1 cellular context compared by ENCODE assay signal in genomic region chr1:205170532-205171269, GRCh38.
TF ChIP-seq lines count a peak whose summit lies in the region.

No MANE protein-coding gene starts in this region.

TF ChIP-seq in K562, 482 proteins besides CTCF, POLR2A, EP300 and RAD21 (continued from another document and continues in another):
- no peak for TF ChIP-seq SFPQ (IDR thresholded peaks at IDR 0.05; ENCODE audit: low read depth, low read length)
- TF ChIP-seq ZNF507 (tag; conservative IDR thresholded peaks at IDR 0.05): no peak
- TF ChIP-seq ZNF197 (CRISPR knock-in tag; IDR thresholded peaks at IDR 0.05; ENCODE audit: low read depth): no peak; the same call in 1 of the 2 replicates
- no peak for TF ChIP-seq CHD2 (IDR thresholded peaks at IDR 0.05; ENCODE audit: low read depth, low read length)
- TF ChIP-seq U2AF2 (optimal IDR thresholded peaks at IDR 0.05; ENCODE audit: low read depth, low read length): no peak
- TF ChIP-seq RBM25 (IDR thresholded peaks at IDR 0.05; ENCODE audit: low read depth, low read length, severe bottlenecking): no peak
- TF ChIP-seq STAT5A (IDR thresholded peaks at IDR 0.05; ENCODE audit: borderline replicate concordance, low read length): peak; percentile 33; the same call in 1 of the 2 replicates
- TF ChIP-seq HDAC6 (IDR thresholded peaks at IDR 0.05; ENCODE audit: low read depth, low read length): no peak
- TF ChIP-seq SMARCC2 (IDR thresholded peaks at IDR 0.05; ENCODE audit: low read depth): 0 out of 2 replicates have a peak, but pooled peaks have one; percentile 11
- no peak for TF ChIP-seq ESRRB (CRISPR knock-in tag; IDR thresholded peaks at IDR 0.05; ENCODE audit: borderline replicate concordance)
- no peak for TF ChIP-seq BRF1 (IDR thresholded peaks at IDR 0.05; ENCODE audit: borderline replicate concordance, extremely low read depth, insufficient read length)
- 0 out of 4 replicates have a peak, but pooled peaks of 1 of the 2 experiments have one; percentile 52 for TF ChIP-seq ARNT (IDR thresholded peaks at IDR 0.05)
- 0 out of 2 replicates have a peak, but pooled peaks have one; percentile 30 for TF ChIP-seq SMARCE1 (IDR thresholded peaks at IDR 0.05)
- no peak for TF ChIP-seq BMI1 (IDR thresholded peaks at IDR 0.05; ENCODE audit: low read length)
- TF ChIP-seq PHF20 (IDR thresholded peaks at IDR 0.05; ENCODE audit: partially characterized antibody): no peak
- peak; percentile 82 for TF ChIP-seq CXXC5 (CRISPR knock-in tag; IDR thresholded peaks at IDR 0.05)
- TF ChIP-seq KLF10 (CRISPR knock-in tag; IDR thresholded peaks at IDR 0.05): no peak
- peak; percentile 85 for TF ChIP-seq ATF3 (IDR thresholded peaks at IDR 0.05)
- no peak for TF ChIP-seq ATF3 (CRISPR knock-in tag; conservative IDR thresholded peaks at IDR 0.05)
- TF ChIP-seq RUNX1 (IDR thresholded peaks at IDR 0.05; ENCODE audit: low read depth): no peak
- no peak for TF ChIP-seq NEUROD1 (IDR thresholded peaks at IDR 0.05; ENCODE audit: borderline replicate concordance, low read depth, low read length, partially characterized antibody)
- 0 out of 2 replicates have a peak, but pooled peaks have one; percentile 70 for TF ChIP-seq HMG20B (CRISPR knock-in tag; IDR thresholded peaks at IDR 0.05)
- no peak for TF ChIP-seq MLX (CRISPR knock-in tag; conservative IDR thresholded peaks at IDR 0.05)
- no peak for TF ChIP-seq KDM4B (IDR thresholded peaks at IDR 0.05; ENCODE audit: borderline replicate concordance in 2 of 2, low read depth in 1 of 2)
- TF ChIP-seq MAFF (IDR thresholded peaks at IDR 0.05; ENCODE audit: low read length): no peak
- peak; percentile 37; the same call in 1 of the 2 replicates for TF ChIP-seq DDX20 (tag; IDR thresholded peaks at IDR 0.05; ENCODE audit: low read depth)
- TF ChIP-seq PTBP1 (IDR thresholded peaks at IDR 0.05; ENCODE audit: low read depth, low read length): no peak
- no peak for TF ChIP-seq ZNF655 (CRISPR knock-in tag; IDR thresholded peaks at IDR 0.05)
- no peak for TF ChIP-seq MXD1 (CRISPR knock-in tag; IDR thresholded peaks at IDR 0.05; ENCODE audit: borderline replicate concordance, poor library complexity, severe bottlenecking)
- no peak for TF ChIP-seq ZSCAN32 (CRISPR knock-in tag; IDR thresholded peaks at IDR 0.05)
- no peak for TF ChIP-seq ZNF551 (CRISPR knock-in tag; IDR thresholded peaks at IDR 0.05)
- TF ChIP-seq HBP1 (CRISPR knock-in tag; IDR thresholded peaks at IDR 0.05): no peak
- no peak for TF ChIP-seq ZNF408 (CRISPR knock-in tag; IDR thresholded peaks at IDR 0.05; ENCODE audit: low read depth)
- TF ChIP-seq E4F1 (CRISPR knock-in tag; IDR thresholded peaks at IDR 0.05; ENCODE audit: borderline replicate concordance): no peak
- TF ChIP-seq DEAF1 (CRISPR knock-in tag; IDR thresholded peaks at IDR 0.05): no peak
- no peak for TF ChIP-seq STAT5B (CRISPR knock-in tag; IDR thresholded peaks at IDR 0.05)
- TF ChIP-seq JUN (IDR thresholded peaks at IDR 0.05; ENCODE audit: borderline replicate concordance, low read depth, low read length): no peak
- TF ChIP-seq JUN (CRISPR knock-in tag; IDR thresholded peaks at IDR 0.05; ENCODE audit: borderline replicate concordance): no peak
- 0 out of 2 replicates have a peak, but pooled peaks have one; percentile 9 for TF ChIP-seq ZNF668 (CRISPR knock-in tag; IDR thresholded peaks at IDR 0.05)
- no peak for TF ChIP-seq ZNF449 (CRISPR knock-in tag; IDR thresholded peaks at IDR 0.05)
- peak; percentile 89 for TF ChIP-seq CEBPG (CRISPR knock-in tag; IDR thresholded peaks at IDR 0.05)
- peak; percentile 48 to 94 for TF ChIP-seq CEBPG (tag; conservative IDR thresholded peaks at IDR 0.05 in 1 of 2, IDR thresholded peaks at IDR 0.05 in 1 of 2)
- TF ChIP-seq HNRNPH1 (optimal IDR thresholded peaks at IDR 0.05; ENCODE audit: low read depth, low read length): no peak
- TF ChIP-seq NFRKB (IDR thresholded peaks at IDR 0.05; ENCODE audit: low read depth): peak; percentile 83; the same call in 1 of the 2 replicates
- no peak for TF ChIP-seq MCM2 (IDR thresholded peaks at IDR 0.05; ENCODE audit: low read depth)
- no peak for TF ChIP-seq ZNF717 (CRISPR knock-in tag; IDR thresholded peaks at IDR 0.05)
- no peak for TF ChIP-seq SREBF1 (IDR thresholded peaks at IDR 0.05; ENCODE audit: borderline replicate concordance, low read depth, low read length)
- no peak for TF ChIP-seq CHAMP1 (IDR thresholded peaks at IDR 0.05)
- TF ChIP-seq LARP7 (IDR thresholded peaks at IDR 0.05): no peak
